Comparison of ENCODE assay signal across 13 cellular contexts in the genomic region with DNA sequence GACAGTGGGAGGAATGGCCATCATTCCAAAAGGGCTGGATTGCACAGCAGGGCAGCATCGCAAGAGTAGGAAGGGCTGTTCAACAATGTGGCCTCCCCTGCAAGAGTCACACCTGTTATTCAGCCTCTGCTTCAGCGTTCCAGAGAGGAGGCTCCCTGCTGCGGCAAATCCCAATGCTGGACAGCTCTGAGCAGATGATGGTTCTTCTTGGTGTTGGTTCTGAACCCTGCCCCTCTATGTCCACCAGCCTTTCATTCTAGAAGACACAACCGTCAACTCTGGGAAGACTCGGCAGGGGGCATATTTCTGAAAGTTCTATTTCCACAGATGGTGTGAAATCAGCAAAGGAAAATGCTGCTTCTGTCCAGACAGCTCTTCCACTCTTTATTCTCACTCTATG.
"Had no signal": no experiment of that assay in that cellular context is flagged by ENCODE, and none has a peak within 500 bp of the region (broad histone marks: within the 10 kb centered on the region; RNA-seq: fewer than 3 reads in every experiment).

No MANE protein-coding gene starts in this region.

- H3K27ac ChIP-seq: adrenal gland, dorsolateral prefrontal cortex, epithelial cell of prostate, lower lobe of right lung, parathyroid adenoma, tibial nerve, vagina had no signal

- H3K27me3 ChIP-seq: adrenal gland, tibial nerve, vagina had no signal

- H3K4me1 ChIP-seq: adrenal gland, lower lobe of right lung, tibial nerve, vagina had no signal

- H3K4me3 ChIP-seq: adrenal gland, dorsolateral prefrontal cortex, lower lobe of right lung, tibial nerve, vagina had no signal

- H3K36me3 ChIP-seq: adrenal gland, lower lobe of right lung, tibial nerve, vagina had no signal

- H3K9ac ChIP-seq: parathyroid adenoma had no signal

- H2AFZ ChIP-seq: parathyroid adenoma had no signal

- ATAC-seq: lower lobe of right lung had no signal

- H3K9me3 ChIP-seq: adrenal gland, lower lobe of right lung, tibial nerve, vagina had no signal

- FAIRE-seq: colon, frontal cortex had no signal

- DNase-seq: activated CD4-positive, alpha-beta T cell treated with anti-CD3 and anti-CD28 coated beads, Interleukin-2, amount 50 U/mL, for 4 hours; activated gamma-delta T cell treated with Interleukin-2 at 50 U/mL for 16 hours; adrenal gland; caudate nucleus; dorsolateral prefrontal cortex; endodermal cell; lower lobe of right lung had no signal
